Comparison of ENCODE assay signal across 1 cellular context in the genomic region with DNA sequence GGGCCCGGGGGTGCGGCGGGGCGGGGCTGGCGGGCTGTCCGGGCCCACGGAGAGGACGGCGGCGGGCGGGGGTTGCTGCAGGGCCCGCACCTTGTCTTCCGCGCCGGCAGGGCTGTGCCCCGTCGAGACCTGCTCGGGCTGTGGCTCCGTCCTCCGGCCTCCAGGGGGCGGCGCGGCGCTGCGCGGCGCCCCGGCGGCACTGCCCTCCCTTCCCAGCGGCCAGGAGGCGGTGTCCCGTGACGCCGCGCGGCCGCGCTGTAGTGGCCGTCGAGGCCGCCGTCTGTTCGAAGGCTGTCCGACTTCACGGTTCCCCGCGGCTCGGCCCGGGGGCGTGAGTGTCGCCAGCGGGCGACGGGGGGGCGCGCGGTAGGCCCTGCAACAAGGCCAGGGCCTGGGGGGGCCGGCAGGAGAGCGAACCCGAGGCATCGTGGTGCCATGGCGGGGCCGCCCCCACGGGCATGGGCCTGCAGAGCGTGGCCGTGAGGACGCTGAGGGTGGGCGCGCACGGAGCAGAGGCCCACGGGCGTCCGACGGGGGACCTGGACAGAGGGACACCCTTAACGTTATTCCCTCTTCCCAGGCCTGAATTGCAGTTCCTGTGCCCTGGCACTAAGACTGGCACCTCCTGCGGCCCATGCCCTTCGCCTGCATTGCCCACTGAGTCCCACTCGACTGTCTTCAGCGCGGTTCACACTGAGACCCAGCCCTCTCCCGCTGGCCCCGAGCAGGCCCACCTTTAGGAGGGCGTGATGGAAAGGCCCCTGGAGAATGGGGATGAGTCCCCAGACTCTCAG.
A peak's percentile ranks its signal among the peaks of the same experiment; 100 is the strongest.
TF ChIP-seq lines count a peak whose summit lies in the region.

A gene with protein sequence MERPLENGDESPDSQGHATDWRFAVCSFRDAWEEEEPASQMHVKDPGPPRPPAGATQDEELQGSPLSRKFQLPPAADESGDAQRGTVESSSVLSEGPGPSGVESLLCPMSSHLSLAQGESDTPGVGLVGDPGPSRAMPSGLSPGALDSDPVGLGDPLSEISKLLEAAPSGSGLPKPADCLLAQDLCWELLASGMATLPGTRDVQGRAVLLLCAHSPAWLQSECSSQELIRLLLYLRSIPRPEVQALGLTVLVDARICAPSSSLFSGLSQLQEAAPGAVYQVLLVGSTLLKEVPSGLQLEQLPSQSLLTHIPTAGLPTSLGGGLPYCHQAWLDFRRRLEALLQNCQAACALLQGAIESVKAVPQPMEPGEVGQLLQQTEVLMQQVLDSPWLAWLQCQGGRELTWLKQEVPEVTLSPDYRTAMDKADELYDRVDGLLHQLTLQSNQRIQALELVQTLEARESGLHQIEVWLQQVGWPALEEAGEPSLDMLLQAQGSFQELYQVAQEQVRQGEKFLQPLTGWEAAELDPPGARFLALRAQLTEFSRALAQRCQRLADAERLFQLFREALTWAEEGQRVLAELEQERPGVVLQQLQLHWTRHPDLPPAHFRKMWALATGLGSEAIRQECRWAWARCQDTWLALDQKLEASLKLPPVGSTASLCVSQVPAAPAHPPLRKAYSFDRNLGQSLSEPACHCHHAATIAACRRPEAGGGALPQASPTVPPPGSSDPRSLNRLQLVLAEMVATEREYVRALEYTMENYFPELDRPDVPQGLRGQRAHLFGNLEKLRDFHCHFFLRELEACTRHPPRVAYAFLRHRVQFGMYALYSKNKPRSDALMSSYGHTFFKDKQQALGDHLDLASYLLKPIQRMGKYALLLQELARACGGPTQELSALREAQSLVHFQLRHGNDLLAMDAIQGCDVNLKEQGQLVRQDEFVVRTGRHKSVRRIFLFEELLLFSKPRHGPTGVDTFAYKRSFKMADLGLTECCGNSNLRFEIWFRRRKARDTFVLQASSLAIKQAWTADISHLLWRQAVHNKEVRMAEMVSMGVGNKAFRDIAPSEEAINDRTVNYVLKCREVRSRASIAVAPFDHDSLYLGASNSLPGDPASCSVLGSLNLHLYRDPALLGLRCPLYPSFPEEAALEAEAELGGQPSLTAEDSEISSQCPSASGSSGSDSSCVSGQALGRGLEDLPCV (plus strand): TSS at position 237 of the 794 bp plus-strand sequence. CDS start 513 bp downstream, at position 750.

TF ChIP-seq in HepG2, 621 proteins besides CTCF, POLR2A, EP300 and RAD21 (continued from another document and continues in another):
- TF ChIP-seq, protein P1, sequence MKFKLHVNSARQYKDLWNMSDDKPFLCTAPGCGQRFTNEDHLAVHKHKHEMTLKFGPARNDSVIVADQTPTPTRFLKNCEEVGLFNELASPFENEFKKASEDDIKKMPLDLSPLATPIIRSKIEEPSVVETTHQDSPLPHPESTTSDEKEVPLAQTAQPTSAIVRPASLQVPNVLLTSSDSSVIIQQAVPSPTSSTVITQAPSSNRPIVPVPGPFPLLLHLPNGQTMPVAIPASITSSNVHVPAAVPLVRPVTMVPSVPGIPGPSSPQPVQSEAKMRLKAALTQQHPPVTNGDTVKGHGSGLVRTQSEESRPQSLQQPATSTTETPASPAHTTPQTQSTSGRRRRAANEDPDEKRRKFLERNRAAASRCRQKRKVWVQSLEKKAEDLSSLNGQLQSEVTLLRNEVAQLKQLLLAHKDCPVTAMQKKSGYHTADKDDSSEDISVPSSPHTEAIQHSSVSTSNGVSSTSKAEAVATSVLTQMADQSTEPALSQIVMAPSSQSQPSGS (CRISPR knock-in tag; IDR thresholded peaks at IDR 0.05), result no peak
- TF ChIP-seq ZNF124 (CRISPR knock-in tag; IDR thresholded peaks at IDR 0.05) (no peak; the same call in 1 of the 2 replicates), SAP130 (CRISPR knock-in tag; IDR thresholded peaks at IDR 0.05; ENCODE audit: low read depth) (peak; percentile 57), ZNF619 (CRISPR knock-in tag; IDR thresholded peaks at IDR 0.05) (no peak), MZF1 (CRISPR knock-in tag; IDR thresholded peaks at IDR 0.05; ENCODE audit: borderline replicate concordance) (no peak), ZSCAN30 (CRISPR knock-in tag; IDR thresholded peaks at IDR 0.05) (peak; percentile 65; the same call in 1 of the 2 replicates), EHMT2 (IDR thresholded peaks at IDR 0.05; ENCODE audit: borderline replicate concordance, low read depth, low read length) (no peak), PRPF4 (IDR thresholded peaks at IDR 0.05; ENCODE audit: low read depth, low read length, poor library complexity, severe bottlenecking) (no peak), HNF4G (IDR thresholded peaks at IDR 0.05; ENCODE audit: borderline replicate concordance, low read depth, low read length) (no peak; the same call in 1 of the 2 replicates), HNF4G (CRISPR knock-in tag; IDR thresholded peaks at IDR 0.05; ENCODE audit: borderline replicate concordance, low read depth) (no peak), KDM2A (CRISPR knock-in tag; IDR thresholded peaks at IDR 0.05; ENCODE audit: borderline replicate concordance, low read depth) (no peak; the same call in 1 of the 2 replicates), FOXJ3 (CRISPR knock-in tag; IDR thresholded peaks at IDR 0.05; ENCODE audit: borderline replicate concordance) (no peak), MEF2D (CRISPR knock-in tag; IDR thresholded peaks at IDR 0.05) (no peak), YEATS2 (CRISPR knock-in tag; IDR thresholded peaks at IDR 0.05; ENCODE audit: borderline replicate concordance) (no peak), ZNF644 (CRISPR knock-in tag; IDR thresholded peaks at IDR 0.05; ENCODE audit: low read depth) (no peak), IRX3 (CRISPR knock-in tag; IDR thresholded peaks at IDR 0.05; ENCODE audit: borderline replicate concordance, low read depth) (peak; percentile 95), FIP1L1 (IDR thresholded peaks at IDR 0.05; ENCODE audit: borderline replicate concordance, insufficient read depth, low read depth, low read length) (no peak), CHCHD3 (CRISPR knock-in tag; IDR thresholded peaks at IDR 0.05) (no peak; the same call in 1 of the 2 replicates), TRIM24 (CRISPR knock-in tag; IDR thresholded peaks at IDR 0.05) (no peak), ZNF703 (CRISPR knock-in tag; IDR thresholded peaks at IDR 0.05; ENCODE audit: borderline replicate concordance) (no peak), ZNF296 (CRISPR knock-in tag; conservative IDR thresholded peaks at IDR 0.05) (peak; percentile 74; the same call in 1 of the 2 replicates), ZNF569 (CRISPR knock-in tag; IDR thresholded peaks at IDR 0.05; ENCODE audit: borderline replicate concordance) (no peak), SNAPC2 (CRISPR knock-in tag; IDR thresholded peaks at IDR 0.05) (no peak), SRSF4 (IDR thresholded peaks at IDR 0.05; ENCODE audit: low read depth, low read length, poor library complexity, severe bottlenecking) (no peak)
- TF ChIP-seq, protein P2, sequence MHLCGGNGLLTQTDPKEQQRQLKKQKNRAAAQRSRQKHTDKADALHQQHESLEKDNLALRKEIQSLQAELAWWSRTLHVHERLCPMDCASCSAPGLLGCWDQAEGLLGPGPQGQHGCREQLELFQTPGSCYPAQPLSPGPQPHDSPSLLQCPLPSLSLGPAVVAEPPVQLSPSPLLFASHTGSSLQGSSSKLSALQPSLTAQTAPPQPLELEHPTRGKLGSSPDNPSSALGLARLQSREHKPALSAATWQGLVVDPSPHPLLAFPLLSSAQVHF (CRISPR knock-in tag; IDR thresholded peaks at IDR 0.05), result peak; percentile 86; the same call in 1 of the 2 replicates
- TF ChIP-seq, protein P3, sequence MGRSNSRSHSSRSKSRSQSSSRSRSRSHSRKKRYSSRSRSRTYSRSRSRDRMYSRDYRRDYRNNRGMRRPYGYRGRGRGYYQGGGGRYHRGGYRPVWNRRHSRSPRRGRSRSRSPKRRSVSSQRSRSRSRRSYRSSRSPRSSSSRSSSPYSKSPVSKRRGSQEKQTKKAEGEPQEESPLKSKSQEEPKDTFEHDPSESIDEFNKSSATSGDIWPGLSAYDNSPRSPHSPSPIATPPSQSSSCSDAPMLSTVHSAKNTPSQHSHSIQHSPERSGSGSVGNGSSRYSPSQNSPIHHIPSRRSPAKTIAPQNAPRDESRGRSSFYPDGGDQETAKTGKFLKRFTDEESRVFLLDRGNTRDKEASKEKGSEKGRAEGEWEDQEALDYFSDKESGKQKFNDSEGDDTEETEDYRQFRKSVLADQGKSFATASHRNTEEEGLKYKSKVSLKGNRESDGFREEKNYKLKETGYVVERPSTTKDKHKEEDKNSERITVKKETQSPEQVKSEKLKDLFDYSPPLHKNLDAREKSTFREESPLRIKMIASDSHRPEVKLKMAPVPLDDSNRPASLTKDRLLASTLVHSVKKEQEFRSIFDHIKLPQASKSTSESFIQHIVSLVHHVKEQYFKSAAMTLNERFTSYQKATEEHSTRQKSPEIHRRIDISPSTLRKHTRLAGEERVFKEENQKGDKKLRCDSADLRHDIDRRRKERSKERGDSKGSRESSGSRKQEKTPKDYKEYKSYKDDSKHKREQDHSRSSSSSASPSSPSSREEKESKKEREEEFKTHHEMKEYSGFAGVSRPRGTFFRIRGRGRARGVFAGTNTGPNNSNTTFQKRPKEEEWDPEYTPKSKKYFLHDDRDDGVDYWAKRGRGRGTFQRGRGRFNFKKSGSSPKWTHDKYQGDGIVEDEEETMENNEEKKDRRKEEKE (IDR thresholded peaks at IDR 0.05), result no peak
- TF ChIP-seq, protein P4, sequence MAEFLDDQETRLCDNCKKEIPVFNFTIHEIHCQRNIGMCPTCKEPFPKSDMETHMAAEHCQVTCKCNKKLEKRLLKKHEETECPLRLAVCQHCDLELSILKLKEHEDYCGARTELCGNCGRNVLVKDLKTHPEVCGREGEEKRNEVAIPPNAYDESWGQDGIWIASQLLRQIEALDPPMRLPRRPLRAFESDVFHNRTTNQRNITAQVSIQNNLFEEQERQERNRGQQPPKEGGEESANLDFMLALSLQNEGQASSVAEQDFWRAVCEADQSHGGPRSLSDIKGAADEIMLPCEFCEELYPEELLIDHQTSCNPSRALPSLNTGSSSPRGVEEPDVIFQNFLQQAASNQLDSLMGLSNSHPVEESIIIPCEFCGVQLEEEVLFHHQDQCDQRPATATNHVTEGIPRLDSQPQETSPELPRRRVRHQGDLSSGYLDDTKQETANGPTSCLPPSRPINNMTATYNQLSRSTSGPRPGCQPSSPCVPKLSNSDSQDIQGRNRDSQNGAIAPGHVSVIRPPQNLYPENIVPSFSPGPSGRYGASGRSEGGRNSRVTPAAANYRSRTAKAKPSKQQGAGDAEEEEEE (CRISPR knock-in tag; IDR thresholded peaks at IDR 0.05; ENCODE audit: borderline replicate concordance), result no peak
- TF ChIP-seq, protein P5, sequence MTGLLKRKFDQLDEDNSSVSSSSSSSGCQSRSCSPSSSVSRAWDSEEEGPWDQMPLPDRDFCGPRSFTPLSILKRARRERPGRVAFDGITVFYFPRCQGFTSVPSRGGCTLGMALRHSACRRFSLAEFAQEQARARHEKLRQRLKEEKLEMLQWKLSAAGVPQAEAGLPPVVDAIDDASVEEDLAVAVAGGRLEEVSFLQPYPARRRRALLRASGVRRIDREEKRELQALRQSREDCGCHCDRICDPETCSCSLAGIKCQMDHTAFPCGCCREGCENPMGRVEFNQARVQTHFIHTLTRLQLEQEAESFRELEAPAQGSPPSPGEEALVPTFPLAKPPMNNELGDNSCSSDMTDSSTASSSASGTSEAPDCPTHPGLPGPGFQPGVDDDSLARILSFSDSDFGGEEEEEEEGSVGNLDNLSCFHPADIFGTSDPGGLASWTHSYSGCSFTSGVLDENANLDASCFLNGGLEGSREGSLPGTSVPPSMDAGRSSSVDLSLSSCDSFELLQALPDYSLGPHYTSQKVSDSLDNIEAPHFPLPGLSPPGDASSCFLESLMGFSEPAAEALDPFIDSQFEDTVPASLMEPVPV (CRISPR knock-in tag; IDR thresholded peaks at IDR 0.05), result peak; percentile 55; the same call in 1 of the 2 replicates
- TF ChIP-seq, protein P6, sequence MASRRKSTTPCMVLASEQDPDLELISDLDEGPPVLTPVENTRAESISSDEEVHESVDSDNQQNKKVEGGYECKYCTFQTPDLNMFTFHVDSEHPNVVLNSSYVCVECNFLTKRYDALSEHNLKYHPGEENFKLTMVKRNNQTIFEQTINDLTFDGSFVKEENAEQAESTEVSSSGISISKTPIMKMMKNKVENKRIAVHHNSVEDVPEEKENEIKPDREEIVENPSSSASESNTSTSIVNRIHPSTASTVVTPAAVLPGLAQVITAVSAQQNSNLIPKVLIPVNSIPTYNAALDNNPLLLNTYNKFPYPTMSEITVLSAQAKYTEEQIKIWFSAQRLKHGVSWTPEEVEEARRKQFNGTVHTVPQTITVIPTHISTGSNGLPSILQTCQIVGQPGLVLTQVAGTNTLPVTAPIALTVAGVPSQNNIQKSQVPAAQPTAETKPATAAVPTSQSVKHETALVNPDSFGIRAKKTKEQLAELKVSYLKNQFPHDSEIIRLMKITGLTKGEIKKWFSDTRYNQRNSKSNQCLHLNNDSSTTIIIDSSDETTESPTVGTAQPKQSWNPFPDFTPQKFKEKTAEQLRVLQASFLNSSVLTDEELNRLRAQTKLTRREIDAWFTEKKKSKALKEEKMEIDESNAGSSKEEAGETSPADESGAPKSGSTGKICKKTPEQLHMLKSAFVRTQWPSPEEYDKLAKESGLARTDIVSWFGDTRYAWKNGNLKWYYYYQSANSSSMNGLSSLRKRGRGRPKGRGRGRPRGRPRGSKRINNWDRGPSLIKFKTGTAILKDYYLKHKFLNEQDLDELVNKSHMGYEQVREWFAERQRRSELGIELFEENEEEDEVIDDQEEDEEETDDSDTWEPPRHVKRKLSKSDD (CRISPR knock-in tag; IDR thresholded peaks at IDR 0.05; ENCODE audit: low read depth), result 0 out of 2 replicates have a peak, but pooled peaks have one; percentile 56
- TF ChIP-seq, protein P7, sequence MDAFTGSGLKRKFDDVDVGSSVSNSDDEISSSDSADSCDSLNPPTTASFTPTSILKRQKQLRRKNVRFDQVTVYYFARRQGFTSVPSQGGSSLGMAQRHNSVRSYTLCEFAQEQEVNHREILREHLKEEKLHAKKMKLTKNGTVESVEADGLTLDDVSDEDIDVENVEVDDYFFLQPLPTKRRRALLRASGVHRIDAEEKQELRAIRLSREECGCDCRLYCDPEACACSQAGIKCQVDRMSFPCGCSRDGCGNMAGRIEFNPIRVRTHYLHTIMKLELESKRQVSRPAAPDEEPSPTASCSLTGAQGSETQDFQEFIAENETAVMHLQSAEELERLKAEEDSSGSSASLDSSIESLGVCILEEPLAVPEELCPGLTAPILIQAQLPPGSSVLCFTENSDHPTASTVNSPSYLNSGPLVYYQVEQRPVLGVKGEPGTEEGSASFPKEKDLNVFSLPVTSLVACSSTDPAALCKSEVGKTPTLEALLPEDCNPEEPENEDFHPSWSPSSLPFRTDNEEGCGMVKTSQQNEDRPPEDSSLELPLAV (CRISPR knock-in tag; conservative IDR thresholded peaks at IDR 0.05; ENCODE audit: low read depth), result peak; percentile 91; the same call in 1 of the 2 replicates
